Comparison of ENCODE assay signal across 8 cellular contexts in the genomic region with DNA sequence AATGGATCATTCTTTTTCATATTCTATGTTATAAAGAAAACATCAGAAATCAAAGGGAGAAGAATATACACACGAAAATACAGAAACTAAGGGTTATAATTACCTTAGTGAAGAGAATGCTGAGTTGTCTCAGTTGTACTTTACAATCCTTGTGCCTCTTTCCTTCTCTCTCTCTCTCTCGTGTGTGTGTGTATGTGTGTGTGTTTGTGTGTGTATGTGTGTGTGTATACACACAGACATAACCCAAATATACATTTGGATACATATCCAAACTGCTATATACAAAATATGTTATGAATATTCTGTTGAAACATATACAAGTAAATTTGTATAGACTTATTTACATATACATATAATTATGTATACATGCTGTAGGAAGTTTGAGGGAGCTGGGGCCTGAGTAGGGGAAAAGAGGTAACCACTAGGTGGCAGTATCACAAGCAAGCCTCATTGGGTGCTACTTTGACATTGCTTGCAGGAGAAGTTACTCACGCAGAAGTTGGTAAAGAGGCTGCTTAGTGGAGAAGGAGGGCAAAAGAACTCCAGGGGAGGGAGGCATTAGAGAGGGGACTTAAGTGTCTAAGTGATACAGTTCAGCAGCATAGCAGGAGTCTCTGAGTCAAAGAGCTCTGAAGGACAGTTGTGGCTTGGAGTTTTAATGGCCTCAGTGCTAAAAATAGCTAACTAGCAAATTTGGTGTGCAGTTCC.
DNase-seq lines count a peak whose midpoint lies in the region; ATAC-seq, FAIRE-seq and TF ChIP-seq lines count a peak whose summit lies in the region.

No MANE protein-coding gene starts in this region.

- intact Hi-C loops in kidney (cut with DNase I): no loop called here

- peaks cover 3 to 42% (median 28%) of the 10 kb centered on the region in 5 donors for H3K9me3 Mint-ChIP-seq in CD8-positive, alpha-beta memory T cell

- POLR2A ChIA-PET in CD8-positive, alpha-beta memory T cell (lab: Charles Lee): no interaction called here

- no peak overlapping the region for H3K4me3 ChIP-seq in kidney (ENCODE audit: low read length in 2 of 2)
- H3K4me3 ChIP-seq in CD8-positive, alpha-beta memory T cell (ENCODE audit: low read length): no peak overlapping the region

- no peak overlapping the region for H3K4me3 Mint-ChIP-seq in CD8-positive, alpha-beta memory T cell

- no peak overlapping the region for H3K9ac ChIP-seq in kidney (ENCODE audit: low read length in 2 of 2)

- DNase-seq in ACHN (peak; percentile 14), kidney (no peak), anterior cingulate cortex (lab: John Stamatoyannopoulos, UW) (no peak)
- no peak for DNase-seq in CD8-positive, alpha-beta memory T cell
- DNase-seq in effector CD8-positive, alpha-beta T cell (lab: John Stamatoyannopoulos, UW): no peak

- no peak for FAIRE-seq in kidney (lab: Jason Lieb, UNC)

- H3K4me1 ChIP-seq in kidney (ENCODE audit: control insufficient read depth in 1 of 2, insufficient read depth in 1 of 2, low read depth in 1 of 2, low read length in 2 of 2): no peaks in the 10 kb centered on the region
- no peaks in the 10 kb centered on the region for H3K4me1 ChIP-seq in CD8-positive, alpha-beta memory T cell (ENCODE audit: insufficient read depth, low read length)

- H3K27me3 ChIP-seq in CD8-positive, alpha-beta memory T cell (ENCODE audit: insufficient read depth, low read length, poor library complexity, severe bottlenecking): no peaks in the 10 kb centered on the region

- no peaks in the 10 kb centered on the region for H3K4me1 Mint-ChIP-seq in CD8-positive, alpha-beta memory T cell

- in situ Hi-C loops in ACHN (cut with HindIII; ENCODE audit: low pct_ligation_motif_present, low pct_unique_long_range_greater_than_20kb, low sequenced_read_pairs): no loop called here

- ATAC-seq in GM18861 (IDR thresholded peaks at IDR 0.05; ENCODE audit: unreplicated experiment): peak; percentile 57
- peak; percentile 54 for ATAC-seq in HG03460 (IDR thresholded peaks at IDR 0.05; ENCODE audit: unreplicated experiment)
- ATAC-seq in SK-N-SH treated with all-trans-retinoic acid at 6 μM for 48 hours: 0 out of 3 replicates have a peak, but pooled peaks have one; percentile 25

- peaks cover 0 to 2% of the 10 kb centered on the region in 2 donors for H3K9me3 ChIP-seq in kidney (ENCODE audit: control insufficient read depth in 1 of 2, low read length in 2 of 2)
- no peaks in the 10 kb centered on the region for H3K9me3 ChIP-seq in CD8-positive, alpha-beta memory T cell (ENCODE audit: low read length)

- H3K36me3 ChIP-seq in kidney (ENCODE audit: control insufficient read depth in 1 of 2, insufficient read depth in 2 of 2, low read length in 2 of 2): no peaks in the 10 kb centered on the region
- no peaks in the 10 kb centered on the region for H3K36me3 ChIP-seq in CD8-positive, alpha-beta memory T cell (ENCODE audit: insufficient read depth, low read length)

- H3K27me3 Mint-ChIP-seq in CD8-positive, alpha-beta memory T cell: no peaks in the 10 kb centered on the region

- no peak overlapping the region for H3K27ac Mint-ChIP-seq in CD8-positive, alpha-beta memory T cell

- H3K36me3 Mint-ChIP-seq in CD8-positive, alpha-beta memory T cell: no peaks in the 10 kb centered on the region

- TF ChIP-seq CTCF in kidney (IDR thresholded peaks at IDR 0.05; ENCODE audit: borderline replicate concordance, extremely low read depth, insufficient read depth): peak; percentile 26

- H3K27ac ChIP-seq in kidney (ENCODE audit: low read depth in 2 of 2, low read length in 2 of 2): no peak overlapping the region
- no peak overlapping the region for H3K27ac ChIP-seq in CD8-positive, alpha-beta memory T cell (ENCODE audit: low read depth, low read length)

- CTCF ChIA-PET in CD8-positive, alpha-beta memory T cell (lab: Charles Lee): no interaction called here

TF ChIP-seq in SK-N-SH treated with all-trans-retinoic acid at 6 μM for 48 hours, 23 proteins besides CTCF, POLR2A, EP300 and RAD21:
- TF ChIP-seq SNAI2 (CRISPR knock-in tag; IDR thresholded peaks at IDR 0.05) (no peak), BACH2 (CRISPR knock-in tag; IDR thresholded peaks at IDR 0.05; ENCODE audit: borderline replicate concordance) (no peak), GLIS3 (CRISPR knock-in tag; IDR thresholded peaks at IDR 0.05) (no peak), ZNF565 (CRISPR knock-in tag; conservative IDR thresholded peaks at IDR 0.05; ENCODE audit: low read depth) (no peak), ESRRG (CRISPR knock-in tag; IDR thresholded peaks at IDR 0.05) (no peak), TOX (CRISPR knock-in tag; IDR thresholded peaks at IDR 0.05; ENCODE audit: borderline replicate concordance) (no peak), ARNTL (CRISPR knock-in tag; IDR thresholded peaks at IDR 0.05; ENCODE audit: borderline replicate concordance, low read depth) (no peak), ZC3H10 (CRISPR knock-in tag; IDR thresholded peaks at IDR 0.05) (no peak), CSDC2 (CRISPR knock-in tag; IDR thresholded peaks at IDR 0.05) (no peak), ISL1 (CRISPR knock-in tag; IDR thresholded peaks at IDR 0.05) (no peak), ZNF8 (CRISPR knock-in tag; IDR thresholded peaks at IDR 0.05) (no peak), OSR1 (CRISPR knock-in tag; IDR thresholded peaks at IDR 0.05) (no peak), ZFP3 (CRISPR knock-in tag; IDR thresholded peaks at IDR 0.05) (no peak), ZFP30 (CRISPR knock-in tag; IDR thresholded peaks at IDR 0.05) (no peak)
- TF ChIP-seq, protein P1, sequence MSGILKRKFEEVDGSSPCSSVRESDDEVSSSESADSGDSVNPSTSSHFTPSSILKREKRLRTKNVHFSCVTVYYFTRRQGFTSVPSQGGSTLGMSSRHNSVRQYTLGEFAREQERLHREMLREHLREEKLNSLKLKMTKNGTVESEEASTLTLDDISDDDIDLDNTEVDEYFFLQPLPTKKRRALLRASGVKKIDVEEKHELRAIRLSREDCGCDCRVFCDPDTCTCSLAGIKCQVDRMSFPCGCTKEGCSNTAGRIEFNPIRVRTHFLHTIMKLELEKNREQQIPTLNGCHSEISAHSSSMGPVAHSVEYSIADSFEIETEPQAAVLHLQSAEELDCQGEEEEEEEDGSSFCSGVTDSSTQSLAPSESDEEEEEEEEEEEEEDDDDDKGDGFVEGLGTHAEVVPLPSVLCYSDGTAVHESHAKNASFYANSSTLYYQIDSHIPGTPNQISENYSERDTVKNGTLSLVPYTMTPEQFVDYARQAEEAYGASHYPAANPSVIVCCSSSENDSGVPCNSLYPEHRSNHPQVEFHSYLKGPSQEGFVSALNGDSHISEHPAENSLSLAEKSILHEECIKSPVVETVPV (CRISPR knock-in tag; IDR thresholded peaks at IDR 0.05): no peak
- TF ChIP-seq, protein P2, sequence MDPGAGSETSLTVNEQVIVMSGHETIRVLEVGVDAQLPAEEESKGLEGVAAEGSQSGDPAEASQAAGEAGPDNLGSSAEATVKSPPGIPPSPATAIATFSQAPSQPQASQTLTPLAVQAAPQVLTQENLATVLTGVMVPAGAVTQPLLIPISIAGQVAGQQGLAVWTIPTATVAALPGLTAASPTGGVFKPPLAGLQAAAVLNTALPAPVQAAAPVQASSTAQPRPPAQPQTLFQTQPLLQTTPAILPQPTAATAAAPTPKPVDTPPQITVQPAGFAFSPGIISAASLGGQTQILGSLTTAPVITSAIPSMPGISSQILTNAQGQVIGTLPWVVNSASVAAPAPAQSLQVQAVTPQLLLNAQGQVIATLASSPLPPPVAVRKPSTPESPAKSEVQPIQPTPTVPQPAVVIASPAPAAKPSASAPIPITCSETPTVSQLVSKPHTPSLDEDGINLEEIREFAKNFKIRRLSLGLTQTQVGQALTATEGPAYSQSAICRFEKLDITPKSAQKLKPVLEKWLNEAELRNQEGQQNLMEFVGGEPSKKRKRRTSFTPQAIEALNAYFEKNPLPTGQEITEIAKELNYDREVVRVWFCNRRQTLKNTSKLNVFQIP (CRISPR knock-in tag; IDR thresholded peaks at IDR 0.05; ENCODE audit: borderline replicate concordance, low read depth): no peak
- TF ChIP-seq, protein P3, sequence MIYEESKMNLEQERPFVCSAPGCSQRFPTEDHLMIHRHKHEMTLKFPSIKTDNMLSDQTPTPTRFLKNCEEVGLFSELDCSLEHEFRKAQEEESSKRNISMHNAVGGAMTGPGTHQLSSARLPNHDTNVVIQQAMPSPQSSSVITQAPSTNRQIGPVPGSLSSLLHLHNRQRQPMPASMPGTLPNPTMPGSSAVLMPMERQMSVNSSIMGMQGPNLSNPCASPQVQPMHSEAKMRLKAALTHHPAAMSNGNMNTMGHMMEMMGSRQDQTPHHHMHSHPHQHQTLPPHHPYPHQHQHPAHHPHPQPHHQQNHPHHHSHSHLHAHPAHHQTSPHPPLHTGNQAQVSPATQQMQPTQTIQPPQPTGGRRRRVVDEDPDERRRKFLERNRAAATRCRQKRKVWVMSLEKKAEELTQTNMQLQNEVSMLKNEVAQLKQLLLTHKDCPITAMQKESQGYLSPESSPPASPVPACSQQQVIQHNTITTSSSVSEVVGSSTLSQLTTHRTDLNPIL (CRISPR knock-in tag; IDR thresholded peaks at IDR 0.05; ENCODE audit: low read depth): no peak
- TF ChIP-seq, protein P4, sequence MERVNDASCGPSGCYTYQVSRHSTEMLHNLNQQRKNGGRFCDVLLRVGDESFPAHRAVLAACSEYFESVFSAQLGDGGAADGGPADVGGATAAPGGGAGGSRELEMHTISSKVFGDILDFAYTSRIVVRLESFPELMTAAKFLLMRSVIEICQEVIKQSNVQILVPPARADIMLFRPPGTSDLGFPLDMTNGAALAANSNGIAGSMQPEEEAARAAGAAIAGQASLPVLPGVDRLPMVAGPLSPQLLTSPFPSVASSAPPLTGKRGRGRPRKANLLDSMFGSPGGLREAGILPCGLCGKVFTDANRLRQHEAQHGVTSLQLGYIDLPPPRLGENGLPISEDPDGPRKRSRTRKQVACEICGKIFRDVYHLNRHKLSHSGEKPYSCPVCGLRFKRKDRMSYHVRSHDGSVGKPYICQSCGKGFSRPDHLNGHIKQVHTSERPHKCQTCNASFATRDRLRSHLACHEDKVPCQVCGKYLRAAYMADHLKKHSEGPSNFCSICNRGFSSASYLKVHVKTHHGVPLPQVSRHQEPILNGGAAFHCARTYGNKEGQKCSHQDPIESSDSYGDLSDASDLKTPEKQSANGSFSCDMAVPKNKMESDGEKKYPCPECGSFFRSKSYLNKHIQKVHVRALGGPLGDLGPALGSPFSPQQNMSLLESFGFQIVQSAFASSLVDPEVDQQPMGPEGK (CRISPR knock-in tag; IDR thresholded peaks at IDR 0.05; ENCODE audit: borderline replicate concordance): no peak
